19 cellular contexts compared by ENCODE assay signal in the genomic region with DNA sequence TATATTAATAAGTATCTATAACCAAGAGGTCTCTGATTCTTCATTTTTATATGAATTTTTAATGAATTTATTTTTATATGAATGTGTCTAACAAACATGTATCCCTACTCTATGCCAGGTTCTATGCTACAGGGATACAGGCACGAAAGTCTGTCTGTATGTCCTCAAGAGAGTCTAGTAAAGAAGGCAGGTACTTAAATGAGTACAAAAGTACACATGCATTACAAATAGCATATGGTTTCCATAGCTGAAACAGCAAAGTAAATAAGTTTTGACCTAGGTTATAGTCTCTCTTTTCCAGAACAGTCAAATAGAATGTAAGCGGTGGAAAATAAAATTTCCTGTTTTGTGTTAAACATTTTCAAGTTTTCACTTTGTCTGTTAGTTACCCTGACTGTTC. TPM values are rescaled to one million over a fixed set of nuclear protein-coding genes. Genes with fewer than 3 reads are reported as not detected.
DNase-seq lines count a peak whose midpoint lies in the region; ATAC-seq, FAIRE-seq and TF ChIP-seq lines count a peak whose summit lies in the region.
"Had no signal": no experiment of that assay in that cellular context is flagged by ENCODE, and none has a peak within 500 bp of the region (broad histone marks: within the 10 kb centered on the region; RNA-seq: fewer than 3 reads in every experiment).

No MANE protein-coding gene starts in this region.

- BruUV-seq in Caco-2 (replicated peaks; lab: Mats Ljungman, UMichigan): no TSS peak

- no peak for TF ChIP-seq CTCF in RWPE2 (IDR thresholded peaks at IDR 0.05; ENCODE audit: poor library complexity, severe bottlenecking)
- TF ChIP-seq CTCF in Caco-2 (IDR thresholded peaks at IDR 0.05; ENCODE audit: insufficient read depth in 1 of 2, low read depth in 1 of 2, low read length in 1 of 2, severe bottlenecking in 1 of 2, unreplicated experiment in 1 of 2): no peak

- no peaks in the 10 kb centered on the region for H3K27me3 Mint-ChIP-seq in activated naive CD4-positive, alpha-beta T cell treated with anti-CD3 and anti-CD28 coated beads for 36 hours (ENCODE audit: low read depth)
- no peaks in the 10 kb centered on the region for H3K27me3 Mint-ChIP-seq in Caco-2 (ENCODE audit: insufficient read depth, unreplicated experiment)
- H3K27me3 Mint-ChIP-seq: CD4-positive, alpha-beta memory T cell had no signal

- peak; percentile 11 to 87 for ATAC-seq in activated naive CD4-positive, alpha-beta T cell treated with anti-CD3 and anti-CD28 coated beads, Interleukin-2, amount 50 U/mL, for 72 hours
- no peak for ATAC-seq in RWPE2 (ENCODE audit: low read depth)
- ATAC-seq in GM21529 (IDR thresholded peaks at IDR 0.05; ENCODE audit: unreplicated experiment): no peak
- ATAC-seq: A549, HepG2 had no signal

- H3K4me1 Mint-ChIP-seq in activated naive CD4-positive, alpha-beta T cell treated with anti-CD3 and anti-CD28 coated beads for 36 hours (ENCODE audit: low read depth): peaks cover 25% of the 10 kb centered on the region
- peaks cover 12% of the 10 kb centered on the region for H3K4me1 Mint-ChIP-seq in Caco-2 (ENCODE audit: low read depth, unreplicated experiment)

- H3K36me3 Mint-ChIP-seq in activated naive CD4-positive, alpha-beta T cell treated with anti-CD3 and anti-CD28 coated beads, Interleukin-2, amount 50 U/mL, for 72 hours: no peaks in the 10 kb centered on the region
- H3K36me3 Mint-ChIP-seq in activated naive CD4-positive, alpha-beta T cell treated with anti-CD3 and anti-CD28 coated beads for 36 hours (ENCODE audit: low read depth): no peaks in the 10 kb centered on the region
- peaks cover 57% of the 10 kb centered on the region for H3K36me3 Mint-ChIP-seq in Caco-2 (ENCODE audit: insufficient read depth, unreplicated experiment)
- H3K36me3 Mint-ChIP-seq: CD4-positive, alpha-beta memory T cell had no signal

- CTCF ChIA-PET in activated naive CD4-positive, alpha-beta T cell treated with anti-CD3 and anti-CD28 coated beads for 36 hours (lab: Charles Lee): interaction anchor here (0.7 to 8.2 kb wide), 5 partner anchors 48 to 247 kb away, joined by 3 to 159 read pairs (median 5); no protein-coding TSS in a partner anchor
- CTCF ChIA-PET in Caco-2 (lab: Charles Lee): no interaction called here

- no peak for DNase-seq in activated naive CD4-positive, alpha-beta T cell treated with anti-CD3 and anti-CD28 coated beads, Interleukin-2, amount 50 U/mL, for 72 hours (ENCODE audit: low spot score in 2 of 2)
- DNase-seq in activated naive CD4-positive, alpha-beta T cell treated with anti-CD3 and anti-CD28 coated beads for 36 hours: no peak
- DNase-seq in RWPE2 (ENCODE audit: low spot score): no peak
- no peak for DNase-seq in Caco-2
- no peak for DNase-seq in NCI-H526 (lab: John Stamatoyannopoulos, UW)
- DNase-seq: BE2C; CD4-positive, alpha-beta memory T cell; COR-L47; DND-41; GDM1; HCEC 1CT had no signal

- peak; percentile 38 for FAIRE-seq in islet of Langerhans (lab: Jason Lieb, UNC)
- FAIRE-seq: GM19239, H1, HepG2, HTR-8/SVneo had no signal

- peaks cover 96% of the 10 kb centered on the region for H3K36me3 ChIP-seq in RWPE2 (ENCODE audit: low read depth)
- H3K36me3 ChIP-seq in Caco-2 (ENCODE audit: control insufficient read depth, insufficient read depth, low read length): no peaks in the 10 kb centered on the region; the same call in 1 of the 2 replicates
- H3K36me3 ChIP-seq: BE2C had no signal

- peak overlapping the region; percentile 43 for H3K27ac ChIP-seq in RWPE2 (ENCODE audit: poor library complexity, severe bottlenecking)
- H3K27ac ChIP-seq: A549, C4-2B had no signal

- H3K9me3 Mint-ChIP-seq in activated naive CD4-positive, alpha-beta T cell treated with anti-CD3 and anti-CD28 coated beads, Interleukin-2, amount 50 U/mL, for 72 hours: no peaks in the 10 kb centered on the region
- no peaks in the 10 kb centered on the region for H3K9me3 Mint-ChIP-seq in activated naive CD4-positive, alpha-beta T cell treated with anti-CD3 and anti-CD28 coated beads for 36 hours
- no peaks in the 10 kb centered on the region for H3K9me3 Mint-ChIP-seq in Caco-2 (ENCODE audit: unreplicated experiment)
- H3K9me3 Mint-ChIP-seq: CD4-positive, alpha-beta memory T cell had no signal

- H3K9me3 ChIP-seq in RWPE2 (ENCODE audit: severe bottlenecking): no peaks in the 10 kb centered on the region
- H3K9me3 ChIP-seq in Caco-2: no peaks in the 10 kb centered on the region
- H3K9me3 ChIP-seq: A549, BE2C had no signal

- intact Hi-C loops in activated naive CD4-positive, alpha-beta T cell treated with anti-CD3 and anti-CD28 coated beads for 36 hours (cut with micrococcal nuclease): loop anchor here (10.0 kb wide), 1 partner anchor 651 kb away; no protein-coding TSS in a partner anchor
- intact Hi-C loops in Caco-2 (cut with micrococcal nuclease; ENCODE audit: unreplicated experiment): loop anchor here (5.0 kb wide), 1 partner anchor 388 kb away; no protein-coding TSS in a partner anchor

- POLR2A ChIA-PET in Caco-2 (lab: Charles Lee): no interaction called here

- H3K27ac Mint-ChIP-seq in activated naive CD4-positive, alpha-beta T cell treated with anti-CD3 and anti-CD28 coated beads, Interleukin-2, amount 50 U/mL, for 72 hours: no peak overlapping the region
- H3K27ac Mint-ChIP-seq in activated naive CD4-positive, alpha-beta T cell treated with anti-CD3 and anti-CD28 coated beads for 36 hours: no peak overlapping the region
- H3K27ac Mint-ChIP-seq in Caco-2 (ENCODE audit: unreplicated experiment): no peak overlapping the region
- H3K27ac Mint-ChIP-seq: CD4-positive, alpha-beta memory T cell had no signal

- peaks cover 11% of the 10 kb centered on the region for H3K4me1 ChIP-seq in RWPE2 (ENCODE audit: insufficient read depth, poor library complexity, severe bottlenecking)
- peaks cover 6% of the 10 kb centered on the region for H3K4me1 ChIP-seq in Caco-2
- H3K4me1 ChIP-seq: BE2C had no signal

- H3K4me3 ChIP-seq in RWPE2 (ENCODE audit: severe bottlenecking) (no peak overlapping the region), Caco-2 (ENCODE audit: low read depth, low read length) (no peak overlapping the region)
- H3K4me3 ChIP-seq: A549 had no signal

- H3K4me3 Mint-ChIP-seq in activated naive CD4-positive, alpha-beta T cell treated with anti-CD3 and anti-CD28 coated beads for 36 hours: no peak overlapping the region
- H3K4me3 Mint-ChIP-seq in Caco-2 (ENCODE audit: unreplicated experiment): no peak overlapping the region
- H3K4me3 Mint-ChIP-seq: CD4-positive, alpha-beta memory T cell had no signal

- H3K27me3 ChIP-seq in RWPE2 (ENCODE audit: insufficient read depth, poor library complexity, severe bottlenecking): no peaks in the 10 kb centered on the region
- H3K27me3 ChIP-seq in Caco-2 (replicated peaks; ENCODE audit: control insufficient read depth, insufficient read depth, low read length): no peaks in the 10 kb centered on the region

RNA-seq across cellular contexts. Expression of a gene that starts 13.3 kb away (rescaled TPM):
- 10 to 100 TPM; 68.1 to 87.6 TPM for total RNA-seq in activated naive CD4-positive, alpha-beta T cell treated with anti-CD3 and anti-CD28 coated beads, Interleukin-2, amount 50 U/mL, for 72 hours
- total RNA-seq in activated naive CD4-positive, alpha-beta T cell treated with anti-CD3 and anti-CD28 coated beads for 36 hours: 10 to 100 TPM; 53.1 to 54.6 TPM
- 37.0 and 41.8 TPM in 2 replicates for total RNA-seq in Caco-2 (2022)

RNA-seq across cellular contexts. Expression of a gene that starts 33.2 kb away (rescaled TPM):
- 1 to 10 TPM in 1 of 2 donors, under 1 TPM in 1; 0.49 to 6.9 TPM for total RNA-seq in activated naive CD4-positive, alpha-beta T cell treated with anti-CD3 and anti-CD28 coated beads, Interleukin-2, amount 50 U/mL, for 72 hours
- total RNA-seq in activated naive CD4-positive, alpha-beta T cell treated with anti-CD3 and anti-CD28 coated beads for 36 hours: 1 to 10 TPM; 1.2 TPM
- total RNA-seq in Caco-2 (2022): not detected in 2 replicates
- total RNA-seq: CD4-positive, alpha-beta memory T cell had no signal

Comparison
In these comparisons a context has a peak if more than half of its experiments do, and no peak if none do; other contexts are left out.
1. ATAC-seq: peak in activated naive CD4-positive, alpha-beta T cell treated with anti-CD3 and anti-CD28 coated beads, Interleukin-2, amount 50 U/mL, for 72 hours (2 of 2); none in RWPE2 (single experiment) and GM21529 (single experiment).